ENCODE assay signal across 11 cellular contexts in the genomic region with DNA sequence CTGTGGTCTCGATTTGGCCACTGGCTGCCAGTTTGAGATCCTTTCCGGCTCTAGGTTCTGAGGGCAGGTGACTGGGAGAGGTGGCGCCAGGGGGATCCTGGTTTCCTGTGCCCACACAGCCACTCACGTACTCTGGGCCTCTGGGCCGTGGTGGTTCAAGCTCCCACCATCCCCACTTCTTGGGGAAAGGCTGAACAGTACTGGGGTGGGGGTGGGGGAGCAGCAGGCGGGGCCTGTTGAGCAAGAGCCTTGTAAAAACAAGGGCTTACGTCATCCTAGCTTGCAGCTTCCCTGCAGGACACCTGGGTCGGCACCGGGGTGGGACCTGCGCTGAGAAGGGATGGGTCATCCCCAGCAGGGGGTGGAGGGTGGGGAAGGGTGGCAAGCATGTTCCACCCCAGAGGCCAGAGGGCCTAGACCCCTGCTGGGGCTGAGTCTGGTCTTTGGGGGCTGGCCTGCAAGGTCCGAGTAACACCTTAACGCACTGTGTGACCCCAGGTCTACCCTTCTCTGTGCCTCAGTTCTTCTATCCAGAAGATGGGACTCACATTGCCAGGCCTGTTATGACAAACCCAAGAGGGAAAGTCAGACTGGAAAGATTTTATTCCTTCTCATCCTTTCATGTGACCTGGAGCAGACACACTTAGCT. TPM values are rescaled to one million over a fixed set of nuclear protein-coding genes. Genes with fewer than 3 reads are reported as not detected.
A peak's percentile ranks its signal among the peaks of the same experiment; 100 is the strongest.
DNase-seq lines count a peak whose midpoint lies in the region; ATAC-seq and TF ChIP-seq lines count a peak whose summit lies in the region.
"Had no signal": no experiment of that assay in that cellular context is flagged by ENCODE, and none has a peak within 500 bp of the region (broad histone marks: within the 10 kb centered on the region; RNA-seq: fewer than 3 reads in every experiment).

No MANE protein-coding gene starts in this region.

- H2BK15ac ChIP-seq in IMR-90 (ENCODE audit: low read depth, low read length) = no peak overlapping the region; the same call in 2 of the 3 replicates

- dilution Hi-C loops in IMR-90 (cut with HindIII; ENCODE audit: low sequenced_read_pairs, unreplicated experiment) = no loop called here

- no peak overlapping the region for H3K4me3 ChIP-seq in AG10803 (ENCODE audit: low read length)
- H3K4me3 ChIP-seq in IMR-90 (ENCODE audit: insufficient read depth, low read depth, low read length) = no peak overlapping the region
- no peak overlapping the region for H3K4me3 ChIP-seq in lung

- WGBS in IMR-90 (ENCODE audit: extremely low coverage in 2 of 2, insufficient read length in 1 of 2), 2 experiments = 69% methylated on average over 3 of the region's 12 CpGs; no CpG with 5 or more reads in 1 of the 2 experiments
- 42 to 65% methylated on average over 12 of the region's 12 CpGs for WGBS in lung, 2 donors

- H4K8ac ChIP-seq in IMR-90 (ENCODE audit: low read depth in 2 of 2, low read length in 2 of 2) = no peak overlapping the region

- no peak for TF ChIP-seq POLR2A in IMR-90 (IDR thresholded peaks at IDR 0.05; ENCODE audit: low read depth, low read length)

- H4K5ac ChIP-seq in IMR-90 (ENCODE audit: low read depth, low read length) = no peak overlapping the region; the same call in 1 of the 2 replicates

- H3K9ac ChIP-seq in IMR-90 (ENCODE audit: low read depth, low read length) = no peak overlapping the region

- H2AK5ac ChIP-seq in IMR-90 (ENCODE audit: low read depth, low read length) = peak overlapping the region; percentile 73

- H3K9me3 Mint-ChIP-seq in MCF 10A (ENCODE audit: unreplicated experiment) = no peaks in the 10 kb centered on the region
- H3K9me3 Mint-ChIP-seq: activated naive CD4-positive, alpha-beta T cell treated with anti-CD3 and anti-CD28 coated beads, Interleukin-2, amount 50 U/mL, for 24 hours had no signal

- H2BK120ac ChIP-seq in IMR-90 (ENCODE audit: low read depth, low read length) = peak overlapping the region; percentile 32; the same call in 1 of the 2 replicates

- intact Hi-C loops in IMR-90 (cut with micrococcal nuclease) = loop anchor here (5.0 kb wide), 1 partner anchor 555 kb away; no protein-coding TSS in a partner anchor
- intact Hi-C loops in MCF 10A (cut with micrococcal nuclease) = loop anchor here (5.0 kb wide), 1 partner anchor 555 kb away; no protein-coding TSS in a partner anchor

- DNase-seq in AG10803 (ENCODE audit: low read depth) (peak; percentile 44), IMR-90 (peak; percentile 59), MCF 10A (ENCODE audit: unreplicated experiment) (peak; percentile 84), lung (ENCODE audit: low spot score) (peak; percentile 48), NCI-H748 (lab: John Stamatoyannopoulos, UW; ENCODE audit: unreplicated experiment) (no peak)
- DNase-seq in NK-92 treated with Interleukin-12 subunit alpha and Interleukin-12 subunit beta, amount 100 ng/mL, for 24 hours (lab: John Stamatoyannopoulos, UW) = no peak
- no peak for DNase-seq in effector CD8-positive, alpha-beta T cell (lab: John Stamatoyannopoulos, UW)
- DNase-seq: NCI-H2081, WERI-Rb-1 had no signal

- no peak overlapping the region for H2BK5ac ChIP-seq in IMR-90 (ENCODE audit: low read depth, low read length, poor library complexity, severe bottlenecking)

- in situ Hi-C loops in IMR-90 (cut with MboI; ENCODE audit: low sequenced_read_pairs) = loop anchor here (5.0 to 10.0 kb wide), 4 partner anchors 275 to 597 kb away; no protein-coding TSS in a partner anchor

- no peak overlapping the region for H3K4me2 ChIP-seq in IMR-90 (ENCODE audit: low read depth, low read length)

- no peak overlapping the region; the same call in 1 of the 2 replicates for H2BK20ac ChIP-seq in IMR-90 (ENCODE audit: low read depth, low read length)

- peak overlapping the region; percentile 5; the same call in 1 of the 2 replicates for H4K91ac ChIP-seq in IMR-90 (ENCODE audit: insufficient read depth, low read depth, low read length)

- peaks cover 11% of the 10 kb centered on the region for H3K36me3 Mint-ChIP-seq in MCF 10A (ENCODE audit: insufficient read depth, unreplicated experiment)

- H3K9me3 ChIP-seq in IMR-90 (ENCODE audit: control insufficient read depth, insufficient read depth, low read length) (no peaks in the 10 kb centered on the region), lung (ENCODE audit: control insufficient read depth in 2 of 2, insufficient read depth in 1 of 2, low read length in 1 of 2) (no peaks in the 10 kb centered on the region)

- no peak overlapping the region for H3K4me3 Mint-ChIP-seq in MCF 10A (ENCODE audit: unreplicated experiment)
- H3K4me3 Mint-ChIP-seq: activated naive CD4-positive, alpha-beta T cell treated with anti-CD3 and anti-CD28 coated beads, Interleukin-2, amount 50 U/mL, for 24 hours had no signal

- H3K27ac ChIP-seq in IMR-90 (ENCODE audit: insufficient read depth, low read length) (no peak overlapping the region), lung (ENCODE audit: low read depth in 1 of 2, low read length in 1 of 2) (peak overlapping the region in 1 of 2 donors; percentile 51)
- H3K27ac ChIP-seq: WERI-Rb-1 had no signal

- no peak for TF ChIP-seq CTCF in AG10803 (conservative IDR thresholded peaks at IDR 0.05; ENCODE audit: low read length)
- no peak for TF ChIP-seq CTCF in IMR-90 (conservative IDR thresholded peaks at IDR 0.05; ENCODE audit: low read depth, low read length)
- TF ChIP-seq CTCF in MCF 10A (IDR thresholded peaks at IDR 0.05; ENCODE audit: unreplicated experiment) = no peak
- no peak for TF ChIP-seq CTCF in lung (IDR thresholded peaks at IDR 0.05; ENCODE audit: control extremely low read depth, extremely low read depth)

- H3K9me1 ChIP-seq in IMR-90 (ENCODE audit: insufficient read depth, low read length) = no peaks in the 10 kb centered on the region

- no peak for ATAC-seq in IMR-90 (ENCODE audit: low read depth)
- no peak for ATAC-seq in lung (ENCODE audit: insufficient read depth, low FRiP score)
- ATAC-seq in HG02840 (IDR thresholded peaks at IDR 0.05; ENCODE audit: low FRiP score, unreplicated experiment) = no peak

- POLR2A ChIA-PET in IMR-90 (lab: Charles Lee; ENCODE audit: unreplicated experiment) = no interaction called here
- POLR2A ChIA-PET in MCF 10A (lab: Yijun Ruan, JAX) = interaction anchor here (0.6 to 3.3 kb wide), 31 partner anchors 12 to 601 kb away, joined by 3 to 64 read pairs (median 4); a partner anchor contains a TSS

- H3K36me3 ChIP-seq in IMR-90 (ENCODE audit: control insufficient read depth, insufficient read depth, low read length) = peaks cover 2% of the 10 kb centered on the region; the same call in 1 of the 2 replicates
- H3K36me3 ChIP-seq in lung (ENCODE audit: control insufficient read depth in 2 of 2, insufficient read depth in 2 of 2, low read length in 2 of 2) = no peaks in the 10 kb centered on the region
- H3K36me3 ChIP-seq: WERI-Rb-1 had no signal

- no peak for TF ChIP-seq RAD21 in IMR-90 (IDR thresholded peaks at IDR 0.05; ENCODE audit: low read length)

- H3K4me1 ChIP-seq in IMR-90 (ENCODE audit: control insufficient read depth, insufficient read depth, low read length) = peaks cover 5% of the 10 kb centered on the region
- H3K4me1 ChIP-seq in lung (ENCODE audit: control insufficient read depth in 2 of 2, insufficient read depth in 2 of 2, low read length in 2 of 2) = peaks cover 0 to 4% of the 10 kb centered on the region in 2 donors

- H3K23ac ChIP-seq in IMR-90 (ENCODE audit: low read depth, low read length) = no peak overlapping the region

- CTCF ChIA-PET in IMR-90 (lab: Yijun Ruan, JAX) = interaction anchor here (0.9 to 2.5 kb wide), 2 partner anchors 118 to 277 kb away, joined by 3 to 12 read pairs; no protein-coding TSS in a partner anchor
- CTCF ChIA-PET in MCF 10A (lab: Yijun Ruan, JAX) = interaction anchor here (0.5 to 12.7 kb wide), 33 partner anchors 8 to 1201 kb away, joined by 3 to 295 read pairs (median 4); no protein-coding TSS in a partner anchor

- peaks cover 31% of the 10 kb centered on the region for H3K4me1 Mint-ChIP-seq in MCF 10A (ENCODE audit: insufficient read depth, unreplicated experiment)

- peaks cover 10% of the 10 kb centered on the region for H4K20me1 ChIP-seq in IMR-90 (ENCODE audit: insufficient read depth, low read length)

- BruUV-seq in IMR-90 (replicated peaks; lab: Mats Ljungman, UMichigan) (no TSS peak), MCF 10A (replicated peaks; lab: Mats Ljungman, UMichigan) (no TSS peak)

- H3K27ac Mint-ChIP-seq in MCF 10A (ENCODE audit: low read depth, unreplicated experiment) = peak overlapping the region; percentile 85

- H2AK9ac ChIP-seq in IMR-90 (replicated peaks; ENCODE audit: low read depth, low read length, poor library complexity) = peak overlapping the region; percentile 22

- H3K79me1 ChIP-seq in IMR-90 (ENCODE audit: low read depth in 1 of 2, low read length in 2 of 2) = peaks cover 0 to 3% of the 10 kb centered on the region in 2 experiments; a peak in 1 of 4 replicates

- H3K56ac ChIP-seq in IMR-90 (ENCODE audit: extremely low read depth, insufficient read depth, low read length) = no peak overlapping the region

- peak overlapping the region; percentile 29; the same call in 1 of the 2 replicates for H3K4ac ChIP-seq in IMR-90 (ENCODE audit: low read depth, low read length)

- H2AFZ ChIP-seq in IMR-90 (replicated peaks; ENCODE audit: low read length, poor library complexity) = no peak overlapping the region

- H3K27me3 Mint-ChIP-seq in MCF 10A (ENCODE audit: insufficient read depth, unreplicated experiment) = no peaks in the 10 kb centered on the region

- H3K18ac ChIP-seq in IMR-90 (ENCODE audit: low read depth, low read length) = peak overlapping the region; percentile 31; the same call in 1 of the 2 replicates

- no peak overlapping the region for H3K14ac ChIP-seq in IMR-90 (replicated peaks; ENCODE audit: low read depth, low read length)

- no peaks in the 10 kb centered on the region for H3K27me3 ChIP-seq in IMR-90 (ENCODE audit: control insufficient read depth, insufficient read depth, low read length)
- H3K27me3 ChIP-seq in lung (ENCODE audit: control insufficient read depth, insufficient read depth) = no peaks in the 10 kb centered on the region

TF ChIP-seq in IMR-90, 13 proteins besides CTCF, POLR2A, EP300 and RAD21 (continues in another document):
- TF ChIP-seq SMC3 (IDR thresholded peaks at IDR 0.05; ENCODE audit: low read depth, low read length) (no peak), CHD1 (IDR thresholded peaks at IDR 0.05; ENCODE audit: low read depth, low read length) (no peak), FOS (IDR thresholded peaks at IDR 0.05; ENCODE audit: low read depth, low read length) (no peak)

RNA-seq across cellular contexts. Expression of a gene that starts 3.1 kb away (rescaled TPM):
- 3.4 and 6.9 TPM in 2 replicates for total RNA-seq in IMR-90 (2012; rRNA removed)
- polyA plus RNA-seq in IMR-90 (2012; rRNA removed) = 17.4 and 33.6 TPM in 2 replicates
- polyA plus RNA-seq in IMR-90 (2012; cell fraction: cytosol; rRNA removed) = 18.5 and 103 TPM in 2 replicates
- polyA plus RNA-seq in IMR-90 (2012; cell fraction: nucleus; rRNA removed; ENCODE audit: low replicate concordance) = 98.3 and 167 TPM in 2 replicates
- total RNA-seq in MCF 10A (2022) = 221 and 226 TPM in 2 replicates
- total RNA-seq in lung = 100 to 1,000 TPM in 1 of 2 donors, 10 to 100 TPM in 1; 54.6 to 296 TPM
- 100 to 1,000 TPM in 1 of 2 donors, 10 to 100 TPM in 1; 53.2 to 194 TPM for polyA plus RNA-seq in lung

RNA-seq across cellular contexts. Expression of a gene that starts 34.0 kb away (rescaled TPM):
- total RNA-seq in IMR-90 (2012; rRNA removed) (24.0 and 25.3 TPM in 2 replicates), MCF 10A (2022) (26.0 and 30.5 TPM in 2 replicates), lung (10 to 100 TPM; 21.9 to 34.8 TPM)
- polyA plus RNA-seq in IMR-90 (2012; rRNA removed) (59.9 and 67.6 TPM in 2 replicates), lung (10 to 100 TPM; 34.0 to 43.4 TPM)
- 26.9 and 58.5 TPM in 2 replicates for polyA plus RNA-seq in IMR-90 (2012; cell fraction: cytosol; rRNA removed)
- polyA plus RNA-seq in IMR-90 (2012; cell fraction: nucleus; rRNA removed; ENCODE audit: low replicate concordance) = 24.5 and 45.9 TPM in 2 replicates

Comparison
In these comparisons a context has a peak if more than half of its experiments do, and no peak if none do; other contexts are left out.
1. DNase-seq: peak in AG10803 (single experiment), IMR-90 (single experiment), MCF 10A (single experiment) and lung (single experiment); none in NK-92 treated with Interleukin-12 subunit alpha and Interleukin-12 subunit beta, amount 100 ng/mL, for 24 hours (single experiment), NCI-H748 (single experiment) and effector CD8-positive, alpha-beta T cell (single experiment).